8 cellular contexts compared by ENCODE assay signal in the genomic region with DNA sequence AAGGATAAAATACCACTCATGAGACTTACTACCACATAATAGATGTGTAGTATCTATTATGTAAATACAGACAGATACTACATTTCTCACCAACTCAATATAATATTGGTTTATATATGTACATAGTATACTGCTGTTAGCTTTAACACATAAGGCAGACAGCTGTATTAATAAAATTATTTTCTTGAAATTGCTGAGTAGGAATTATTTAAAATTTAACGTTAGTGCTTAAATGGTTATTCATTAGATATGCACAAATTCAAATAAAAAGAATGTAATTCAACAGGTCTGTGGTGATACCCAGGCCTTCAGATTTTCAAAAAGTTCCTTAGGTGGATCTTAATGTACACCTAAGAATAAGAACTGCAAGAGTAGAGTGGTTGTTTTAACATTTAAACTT.
"Had no signal": no experiment of that assay in that cellular context is flagged by ENCODE, and none has a peak within 500 bp of the region (broad histone marks: within the 10 kb centered on the region; RNA-seq: fewer than 3 reads in every experiment).

No MANE protein-coding gene starts in this region.

- ATAC-seq: HCT116 had no signal

- H3K27ac ChIP-seq: GM23248, HL-60 had no signal

- H2AFZ ChIP-seq: GM23248 had no signal

- H3K9ac ChIP-seq: GM23248 had no signal

- H3K9me3 ChIP-seq: HAP-1 had no signal

- DNase-seq: GM23248, GOT3, H7, HFFc6, KG1 had no signal

- H3K4me1 ChIP-seq: HAP-1 had no signal

- H3K4me3 ChIP-seq: GM23248, HAP-1 had no signal
